ENCODE assay signal across 8 cellular contexts in the genomic region with DNA sequence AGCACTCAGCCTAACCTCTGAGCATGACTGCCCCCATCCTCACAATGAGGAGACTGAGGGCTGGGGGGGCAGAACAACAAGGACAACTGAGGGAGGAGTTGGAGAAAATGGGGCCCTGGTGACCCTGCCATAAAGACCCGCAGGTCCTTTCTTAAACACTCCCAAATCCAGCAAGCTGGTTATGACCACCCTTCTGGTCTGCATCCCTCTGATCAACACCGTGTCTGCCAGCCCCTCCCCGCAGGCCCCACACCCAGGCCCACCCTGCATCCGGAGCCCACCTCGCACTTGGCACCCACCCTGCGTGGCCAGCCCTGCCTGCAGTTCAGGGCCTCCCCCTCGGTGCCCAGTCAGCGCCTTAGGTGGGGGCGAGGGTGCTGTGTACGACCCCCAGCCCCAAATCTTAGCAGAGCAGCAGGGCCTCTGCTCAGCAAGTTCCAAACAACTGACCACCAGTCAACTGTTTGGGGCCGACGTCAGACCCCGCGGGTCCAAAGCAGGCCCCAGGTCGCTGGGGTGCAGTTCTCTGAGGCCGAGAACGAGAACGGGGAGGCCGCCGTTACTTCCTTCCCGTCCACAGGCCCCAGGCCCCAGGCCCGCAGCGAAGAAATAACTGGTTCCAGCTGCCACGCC. TPM values are rescaled to one million over a fixed set of nuclear protein-coding genes. Genes with fewer than 3 reads are reported as not detected.
DNase-seq lines count a peak whose midpoint lies in the region; ATAC-seq, FAIRE-seq and TF ChIP-seq lines count a peak whose summit lies in the region.

No MANE protein-coding gene starts in this region.

- H3K18ac ChIP-seq in H9 (ENCODE audit: insufficient read length, low read depth, low read length): no peak overlapping the region

- peaks cover 6% of the 10 kb centered on the region for H3K36me3 ChIP-seq in CD4-positive, CD25-positive, alpha-beta regulatory T cell (ENCODE audit: control insufficient read depth, insufficient read depth, low read length)
- H3K36me3 ChIP-seq in iPS-15b (ENCODE audit: control insufficient read depth, insufficient read depth, low read length) (no peaks in the 10 kb centered on the region), subcutaneous abdominal adipose tissue (ENCODE audit: control insufficient read depth in 5 of 5, insufficient read depth in 5 of 5, low read length in 5 of 5) (no peaks in the 10 kb centered on the region)

- peak overlapping the region; percentile 89 to 96 (median 91) for H3K27ac Mint-ChIP-seq in CD4-positive, CD25-positive, alpha-beta regulatory T cell
- H3K27ac Mint-ChIP-seq in H9: no peak overlapping the region
- peak overlapping the region; percentile 87 for H3K27ac Mint-ChIP-seq in activated CD8-positive, alpha-beta T cell treated with anti-CD3 and anti-CD28 coated beads for 36 hours

- H3T11ph ChIP-seq in H9 (ENCODE audit: low read length): no peak overlapping the region

- H4K20me1 ChIP-seq in H9 (ENCODE audit: control insufficient read depth, insufficient read depth, insufficient read length): no peaks in the 10 kb centered on the region

- H3K4me3 ChIP-seq in CD4-positive, CD25-positive, alpha-beta regulatory T cell (ENCODE audit: low read depth, low read length): peak overlapping the region; percentile 29
- H3K4me3 ChIP-seq in iPS-15b (ENCODE audit: low read depth, low read length) (peak overlapping the region; percentile 67), subcutaneous abdominal adipose tissue (ENCODE audit: low read depth in 1 of 5, low read length in 5 of 5) (peak overlapping the region; percentile 9 to 89 (median 78))

- H2BK5ac ChIP-seq in H9 (ENCODE audit: insufficient read length, low read length): no peak overlapping the region

- H3K9me3 ChIP-seq in CD4-positive, CD25-positive, alpha-beta regulatory T cell (ENCODE audit: control insufficient read depth in 2 of 2, low read length in 2 of 2): no peaks in the 10 kb centered on the region
- H3K9me3 ChIP-seq in H9 (ENCODE audit: control insufficient read depth, low read depth, low read length) (no peaks in the 10 kb centered on the region), iPS-15b (ENCODE audit: control insufficient read depth, insufficient read depth, low read length) (no peaks in the 10 kb centered on the region), subcutaneous abdominal adipose tissue (ENCODE audit: control insufficient read depth in 5 of 5, low read length in 5 of 5) (no peaks in the 10 kb centered on the region)

- no peaks in the 10 kb centered on the region for H3K79me2 ChIP-seq in H9 (ENCODE audit: insufficient read depth, low read length)

- peaks cover 0 to 2% (median 0%) of the 10 kb centered on the region in 7 donors for H3K9me3 Mint-ChIP-seq in CD4-positive, CD25-positive, alpha-beta regulatory T cell
- no peaks in the 10 kb centered on the region; a peak in 1 of 5 replicates for H3K9me3 Mint-ChIP-seq in H9
- H3K9me3 Mint-ChIP-seq in activated CD8-positive, alpha-beta T cell treated with anti-CD3 and anti-CD28 coated beads for 36 hours: no peaks in the 10 kb centered on the region

- no peak overlapping the region for H3K9ac ChIP-seq in H9 (ENCODE audit: extremely low read depth, insufficient read length, low read length)
- H3K9ac ChIP-seq in iPS-15b (ENCODE audit: low read depth, low read length): no peak overlapping the region
- peak overlapping the region in 4 of 5 donors; percentile 41 to 81 (median 72) for H3K9ac ChIP-seq in subcutaneous abdominal adipose tissue (ENCODE audit: low read length in 5 of 5)

- no peak overlapping the region for H4K8ac ChIP-seq in H9 (replicated peaks; ENCODE audit: insufficient read length, low read depth, low read length)

- no peak overlapping the region for H2AFZ ChIP-seq in H9 (ENCODE audit: low read length)

- H4K91ac ChIP-seq in H9 (ENCODE audit: insufficient read length, low read depth, low read length): no peak overlapping the region

- ATAC-seq in CD4-positive, CD25-positive, alpha-beta regulatory T cell (ENCODE audit: low read depth in 2 of 2): no peak
- peak; percentile 42 for ATAC-seq in activated CD8-positive, alpha-beta T cell treated with anti-CD3 and anti-CD28 coated beads for 36 hours
- ATAC-seq in GM21825 (IDR thresholded peaks at IDR 0.05; ENCODE audit: unreplicated experiment): no peak

- peak overlapping the region; percentile 90 for H3K27ac ChIP-seq in CD4-positive, CD25-positive, alpha-beta regulatory T cell (ENCODE audit: insufficient read depth, low read length, poor library complexity, severe bottlenecking)
- H3K27ac ChIP-seq in H9 (ENCODE audit: insufficient read length, low read depth, low read length) (no peak overlapping the region), subcutaneous abdominal adipose tissue (ENCODE audit: low read depth, low read length) (peak overlapping the region; percentile 69)

- no peak overlapping the region for H4K5ac ChIP-seq in H9 (ENCODE audit: insufficient read length, low read depth, low read length)

- H3K23me2 ChIP-seq in H9 (ENCODE audit: insufficient read length, low read depth, low read length, poor library complexity, severe bottlenecking): peaks cover 19% of the 10 kb centered on the region

- no peak overlapping the region for H2BK20ac ChIP-seq in H9 (ENCODE audit: low read depth, low read length, poor library complexity, severe bottlenecking)

- no peak overlapping the region for H2BK15ac ChIP-seq in H9 (ENCODE audit: low read depth, low read length)

- no peak for DNase-seq in CD4-positive, CD25-positive, alpha-beta regulatory T cell
- DNase-seq in H9 (no peak), GM12892 (ENCODE audit: insufficient read length) (no peak), midbrain (lab: John Stamatoyannopoulos, UW) (no peak)
- DNase-seq in activated CD8-positive, alpha-beta T cell treated with anti-CD3 and anti-CD28 coated beads for 36 hours: no peak

- H3K23ac ChIP-seq in H9 (ENCODE audit: insufficient read length, low read depth, low read length): no peak overlapping the region

- H2BK120ac ChIP-seq in H9 (ENCODE audit: low read depth, low read length, poor library complexity, severe bottlenecking): no peak overlapping the region

- peaks cover 46% of the 10 kb centered on the region for H3K4me1 ChIP-seq in CD4-positive, CD25-positive, alpha-beta regulatory T cell (ENCODE audit: control insufficient read depth, insufficient read depth, low read length, poor library complexity, severe bottlenecking)
- H3K4me1 ChIP-seq in H9 (ENCODE audit: insufficient read depth, low read length): no peaks in the 10 kb centered on the region
- H3K4me1 ChIP-seq in iPS-15b (ENCODE audit: control insufficient read depth, insufficient read depth, low read length): no peaks in the 10 kb centered on the region
- H3K4me1 ChIP-seq in subcutaneous abdominal adipose tissue (ENCODE audit: control insufficient read depth in 5 of 5, insufficient read depth in 5 of 5, low read length in 5 of 5): peaks cover 17 to 77% (median 66%) of the 10 kb centered on the region in 5 donors

- no peak overlapping the region; the same call in 1 of the 2 replicates for H3K14ac ChIP-seq in H9 (ENCODE audit: insufficient read depth, low read length)

- H3K27me3 ChIP-seq in CD4-positive, CD25-positive, alpha-beta regulatory T cell (ENCODE audit: control insufficient read depth, insufficient read depth, low read length): no peaks in the 10 kb centered on the region
- peaks cover 45% of the 10 kb centered on the region; the same call in 1 of the 2 replicates for H3K27me3 ChIP-seq in H9 (ENCODE audit: insufficient read depth, low read length)
- H3K27me3 ChIP-seq in iPS-15b (ENCODE audit: control insufficient read depth, insufficient read depth, low read length): peaks cover 63% of the 10 kb centered on the region
- peaks cover 0 to 4% (median 0%) of the 10 kb centered on the region in 5 donors for H3K27me3 ChIP-seq in subcutaneous abdominal adipose tissue (ENCODE audit: control insufficient read depth in 5 of 5, insufficient read depth in 4 of 5, low read length in 5 of 5)

- WGBS in H9 (ENCODE audit: extremely low coverage, insufficient read length, low lambda C conversion rate): no CpG with 5 or more reads among the region's 24 CpGs

- no peak for TF ChIP-seq CTCF in H9 (conservative IDR thresholded peaks at IDR 0.05)
- TF ChIP-seq CTCF in activated CD8-positive, alpha-beta T cell treated with anti-CD3 and anti-CD28 coated beads for 36 hours (IDR thresholded peaks at IDR 0.05): no peak

- H3K4me2 ChIP-seq in H9 (ENCODE audit: insufficient read depth, insufficient read length, low read length): peak overlapping the region; percentile 69

- no peak overlapping the region for H2BK12ac ChIP-seq in H9 (ENCODE audit: insufficient read length, low read depth, low read length)

- no peak overlapping the region for H3K4ac ChIP-seq in H9 (ENCODE audit: low read depth, low read length)

- intact Hi-C loops in activated CD8-positive, alpha-beta T cell treated with anti-CD3 and anti-CD28 coated beads for 36 hours (cut with micrococcal nuclease): no loop called here

- FAIRE-seq in GM12892 (lab: Jason Lieb, UNC): no peak

- POLR2A ChIA-PET in activated CD8-positive, alpha-beta T cell treated with anti-CD3 and anti-CD28 coated beads for 36 hours (lab: Charles Lee): interaction anchor here (0.7 to 1.9 kb wide), 7 partner anchors 12 to 193 kb away, joined by 3 to 6 read pairs (median 3); no protein-coding TSS in a partner anchor

- H2AK5ac ChIP-seq in H9 (ENCODE audit: insufficient read length, low read length): no peak overlapping the region

- TF ChIP-seq POLR2A in GM12892 (IDR thresholded peaks at IDR 0.05; ENCODE audit: low read depth, low read length): no peak

- H3K4me1 Mint-ChIP-seq in CD4-positive, CD25-positive, alpha-beta regulatory T cell: peaks cover 20 to 70% (median 48%) of the 10 kb centered on the region in 4 donors
- H3K4me1 Mint-ChIP-seq in H9: peaks cover 16 to 20% of the 10 kb centered on the region in 2 experiments; a peak in 3 of 4 replicates
- H3K4me1 Mint-ChIP-seq in activated CD8-positive, alpha-beta T cell treated with anti-CD3 and anti-CD28 coated beads for 36 hours (ENCODE audit: low read depth): peaks cover 51% of the 10 kb centered on the region

- CTCF ChIA-PET in activated CD8-positive, alpha-beta T cell treated with anti-CD3 and anti-CD28 coated beads for 36 hours (lab: Charles Lee): interaction anchor here (2.5 to 10.9 kb wide), 2 partner anchors 61 to 122 kb away, joined by 6 to 167 read pairs; a partner anchor contains a TSS

- H3K56ac ChIP-seq in H9 (ENCODE audit: insufficient read length, low read depth, low read length): no peak overlapping the region

- H3K27me3 Mint-ChIP-seq in CD4-positive, CD25-positive, alpha-beta regulatory T cell: peaks cover 11% of the 10 kb centered on the region
- peaks cover 88% of the 10 kb centered on the region for H3K27me3 Mint-ChIP-seq in H9 (ENCODE audit: low read depth)
- H3K27me3 Mint-ChIP-seq in activated CD8-positive, alpha-beta T cell treated with anti-CD3 and anti-CD28 coated beads for 36 hours: no peaks in the 10 kb centered on the region

- peaks cover 12% of the 10 kb centered on the region for H3K36me3 Mint-ChIP-seq in CD4-positive, CD25-positive, alpha-beta regulatory T cell
- no peaks in the 10 kb centered on the region for H3K36me3 Mint-ChIP-seq in H9 (ENCODE audit: insufficient read depth in 1 of 3, low read depth in 3 of 3)
- peaks cover 3% of the 10 kb centered on the region for H3K36me3 Mint-ChIP-seq in activated CD8-positive, alpha-beta T cell treated with anti-CD3 and anti-CD28 coated beads for 36 hours (ENCODE audit: low read depth)

- no peaks in the 10 kb centered on the region for H3K79me1 ChIP-seq in H9 (ENCODE audit: insufficient read depth, low read depth, low read length, poor library complexity, severe bottlenecking)

- H3K4me3 Mint-ChIP-seq in CD4-positive, CD25-positive, alpha-beta regulatory T cell: peak overlapping the region; percentile 92 to 95 (median 94)
- peak overlapping the region; percentile 57 to 74 for H3K4me3 Mint-ChIP-seq in H9
- peak overlapping the region; percentile 79 for H3K4me3 Mint-ChIP-seq in activated CD8-positive, alpha-beta T cell treated with anti-CD3 and anti-CD28 coated beads for 36 hours

RNA-seq across cellular contexts. Expression of a gene that starts 1.2 kb away (rescaled TPM):
- 38.7 TPM for total RNA-seq in CD4-positive, CD25-positive, alpha-beta regulatory T cell
- 10 to 100 TPM; 39.8 to 47.3 (median 40.9) TPM for polyA plus RNA-seq in CD4-positive, CD25-positive, alpha-beta regulatory T cell
- 0.61 TPM in 2 replicates for total RNA-seq in H9 (2021)
- 10 to 100 TPM; 17.5 to 18.2 TPM for total RNA-seq in activated CD8-positive, alpha-beta T cell treated with anti-CD3 and anti-CD28 coated beads for 36 hours
- polyA plus RNA-seq in GM12892 (2012; ENCODE audit: missing spikeins): 15.1 TPM

RNA-seq across cellular contexts. Expression of a gene that starts 25.2 kb away (rescaled TPM):
- total RNA-seq in CD4-positive, CD25-positive, alpha-beta regulatory T cell: not detected
- polyA plus RNA-seq in CD4-positive, CD25-positive, alpha-beta regulatory T cell: not detected
- total RNA-seq in H9 (2021): not detected in 2 replicates
- not detected for total RNA-seq in activated CD8-positive, alpha-beta T cell treated with anti-CD3 and anti-CD28 coated beads for 36 hours
- not detected for polyA plus RNA-seq in GM12892 (2012; ENCODE audit: missing spikeins)

Comparison
In these comparisons a context has a peak if more than half of its experiments do, and no peak if none do; other contexts are left out.
1. H3K27ac Mint-ChIP-seq: peak in CD4-positive, CD25-positive, alpha-beta regulatory T cell (3 of 3) and activated CD8-positive, alpha-beta T cell treated with anti-CD3 and anti-CD28 coated beads for 36 hours (single experiment); none in H9 (0 of 3).
2. H3K9ac ChIP-seq: peak in subcutaneous abdominal adipose tissue (4 of 5); none in H9 (single experiment) and iPS-15b (single experiment).
3. RNA of a gene that starts 1.2 kb away (total RNA-seq): 38.7 TPM in CD4-positive, CD25-positive, alpha-beta regulatory T cell (single experiment) and 17.5 to 18.2 TPM in activated CD8-positive, alpha-beta T cell treated with anti-CD3 and anti-CD28 coated beads for 36 hours; 0.61 TPM in H9; every median in the first group is over 10 times any median in the second.
4. Peak in every context shown above with its lines, with median percentiles within 50 percentile points of each other: H3K4me3 ChIP-seq and H3K4me3 Mint-ChIP-seq.